In genomic region chr12:8461426-8461825, GRCh38 we compare ENCODE assay signal across 2 cellular contexts.
TF ChIP-seq lines count a peak whose summit lies in the region.

No MANE protein-coding gene starts in this region.

TF ChIP-seq in A549, 52 proteins besides CTCF, POLR2A, EP300 and RAD21:
- TF ChIP-seq MAFK (IDR thresholded peaks at IDR 0.05; ENCODE audit: partially characterized antibody) (peak; percentile 71), ESRRA (IDR thresholded peaks at IDR 0.05; ENCODE audit: borderline replicate concordance, low read length) (no peak)

TF ChIP-seq in H1, 55 proteins besides CTCF, POLR2A, EP300 and RAD21:
- TF ChIP-seq MAFK (IDR thresholded peaks at IDR 0.05; ENCODE audit: low read depth, low read length) (peak; percentile 32; the same call in 1 of the 2 replicates), TAF7 (optimal IDR thresholded peaks at IDR 0.05; ENCODE audit: borderline replicate concordance, low read depth, low read length) (no peak)
